ENCODE assay signal across 11 cellular contexts in genomic region chr2:205683991-205684390, GRCh38. TPM values are rescaled to one million over a fixed set of nuclear protein-coding genes. Genes with fewer than 3 reads are reported as not detected.
DNase-seq lines count a peak whose midpoint lies in the region; ATAC-seq and TF ChIP-seq lines count a peak whose summit lies in the region.
"Had no signal": no experiment of that assay in that cellular context is flagged by ENCODE, and none has a peak within 500 bp of the region (broad histone marks: within the 10 kb centered on the region; RNA-seq: fewer than 3 reads in every experiment).

No MANE protein-coding gene starts in this region.

- no peaks in the 10 kb centered on the region for H3K36me3 Mint-ChIP-seq in stimulated activated naive CD8-positive, alpha-beta T cell treated with anti-CD3 and anti-CD28 coated beads, Interleukin-15, Interleukin-2, amounts not matched to agents 100 ng/mL and 50 ng/mL, for 24 hours (ENCODE audit: low read depth)
- H3K36me3 Mint-ChIP-seq in endodermal cell (ENCODE audit: low read depth), result no peaks in the 10 kb centered on the region
- no peaks in the 10 kb centered on the region for H3K36me3 Mint-ChIP-seq in nephron (ENCODE audit: low read depth)

- H3K36me3 ChIP-seq in endodermal cell (ENCODE audit: control insufficient read depth, insufficient read depth, low read length), result no peaks in the 10 kb centered on the region

- peak overlapping the region; percentile 86 for H3K4me3 ChIP-seq in endodermal cell (ENCODE audit: low read length)

- peak overlapping the region; percentile 58 for H3K9ac ChIP-seq in endodermal cell (ENCODE audit: extremely low read depth, low read length, poor library complexity, severe bottlenecking)

- no peak overlapping the region for H3K27ac Mint-ChIP-seq in stimulated activated naive CD8-positive, alpha-beta T cell treated with anti-CD3 and anti-CD28 coated beads, Interleukin-15, Interleukin-2, amounts not matched to agents 100 ng/mL and 50 ng/mL, for 24 hours
- H3K27ac Mint-ChIP-seq in endodermal cell (peak overlapping the region; percentile 89), nephron (peak overlapping the region; percentile 79 to 92 (median 89))

- no peaks in the 10 kb centered on the region for H3K9me3 ChIP-seq in endodermal cell (ENCODE audit: control insufficient read depth, low read length)

- H3K27me3 ChIP-seq in endodermal cell (ENCODE audit: control insufficient read depth, insufficient read depth, low read length, poor library complexity, severe bottlenecking), result peaks cover 16% of the 10 kb centered on the region

- H3K4me1 Mint-ChIP-seq in stimulated activated naive CD8-positive, alpha-beta T cell treated with anti-CD3 and anti-CD28 coated beads, Interleukin-15, Interleukin-2, amounts not matched to agents 100 ng/mL and 50 ng/mL, for 24 hours (ENCODE audit: low read depth), result peaks cover 40% of the 10 kb centered on the region
- peaks cover 61% of the 10 kb centered on the region for H3K4me1 Mint-ChIP-seq in endodermal cell
- peaks cover 65% of the 10 kb centered on the region for H3K4me1 Mint-ChIP-seq in nephron

- no peak for DNase-seq in stimulated activated naive CD8-positive, alpha-beta T cell treated with anti-CD3 and anti-CD28 coated beads, Interleukin-15, Interleukin-2, amounts not matched to agents 100 U/mL and 50 U/mL, for 24 hours
- peak; percentile 47 for DNase-seq in endodermal cell
- DNase-seq in NCI-H82 treated with DMSO at 0.1 percent for 48 hours (lab: John Stamatoyannopoulos, UW; ENCODE audit: unreplicated experiment), result no peak
- DNase-seq in NOMO-1 treated with DMSO at 0.1 percent for 48 hours (lab: John Stamatoyannopoulos, UW; ENCODE audit: unreplicated experiment), result no peak
- DNase-seq: activated effector memory CD4-positive, alpha-beta T cell treated with Interleukin-2 at 50 U/mL for 16 hours; DND-41; stimulated activated naive CD4-positive, alpha-beta T cell treated with Interleukin-2 at 50 U/mL for 16 hours had no signal

- H3K9me3 Mint-ChIP-seq in stimulated activated naive CD8-positive, alpha-beta T cell treated with anti-CD3 and anti-CD28 coated beads, Interleukin-15, Interleukin-2, amounts not matched to agents 100 ng/mL and 50 ng/mL, for 24 hours, result no peaks in the 10 kb centered on the region
- H3K9me3 Mint-ChIP-seq in endodermal cell, result no peaks in the 10 kb centered on the region
- no peaks in the 10 kb centered on the region for H3K9me3 Mint-ChIP-seq in nephron

- H3K27ac ChIP-seq in endodermal cell (ENCODE audit: low read depth, low read length), result no peak overlapping the region

- 24 to 25% methylated on average over 3 to 7 of the region's 7 CpGs for WGBS in endodermal cell (ENCODE audit: insufficient coverage in 1 of 2, insufficient read length in 1 of 2), 2 experiments

- TF ChIP-seq CTCF in endodermal cell (conservative IDR thresholded peaks at IDR 0.05) (no peak), nephron (IDR thresholded peaks at IDR 0.05; ENCODE audit: unreplicated experiment in 3 of 3) (no peak)

- no peak for ATAC-seq in stimulated activated naive CD8-positive, alpha-beta T cell treated with anti-CD3 and anti-CD28 coated beads, Interleukin-15, Interleukin-2, amounts not matched to agents 100 U/mL and 50 U/mL, for 24 hours
- ATAC-seq in GM19328 (IDR thresholded peaks at IDR 0.05; ENCODE audit: unreplicated experiment), result no peak
- no peak for ATAC-seq in GM21737 (IDR thresholded peaks at IDR 0.05; ENCODE audit: unreplicated experiment)

- peak overlapping the region; percentile 79 for H3K4me3 Mint-ChIP-seq in stimulated activated naive CD8-positive, alpha-beta T cell treated with anti-CD3 and anti-CD28 coated beads, Interleukin-15, Interleukin-2, amounts not matched to agents 100 ng/mL and 50 ng/mL, for 24 hours
- H3K4me3 Mint-ChIP-seq in endodermal cell (peak overlapping the region; percentile 73), nephron (peak overlapping the region; percentile 92 to 98 (median 93))

- H3K27me3 Mint-ChIP-seq in stimulated activated naive CD8-positive, alpha-beta T cell treated with anti-CD3 and anti-CD28 coated beads, Interleukin-15, Interleukin-2, amounts not matched to agents 100 ng/mL and 50 ng/mL, for 24 hours, result peaks cover 77% of the 10 kb centered on the region
- H3K27me3 Mint-ChIP-seq in endodermal cell (ENCODE audit: insufficient read depth) (peaks cover 29% of the 10 kb centered on the region), nephron (ENCODE audit: low read depth) (peaks cover 28% of the 10 kb centered on the region)

- H3K4me1 ChIP-seq in endodermal cell (ENCODE audit: control insufficient read depth, insufficient read depth, low read length), result peaks cover 26% of the 10 kb centered on the region

RNA-seq across cellular contexts. Expression of gene NRP2, which starts 1.7 kb away (rescaled TPM):
- 10 to 100 TPM; 69.7 to 92.4 TPM for total RNA-seq in endodermal cell
- polyA plus RNA-seq in endodermal cell (2013, experiment 1 of 2), result 79.4 TPM
- 80.4 TPM for polyA plus RNA-seq in endodermal cell (2013, experiment 2 of 2)
